In genomic region chr13:79988573-79988972, GRCh38 we compare ENCODE assay signal across 14 cellular contexts.
A peak's percentile ranks its signal among the peaks of the same experiment; 100 is the strongest.
DNase-seq lines count a peak whose midpoint lies in the region; ATAC-seq and TF ChIP-seq lines count a peak whose summit lies in the region.
"Had no signal": no experiment of that assay in that cellular context is flagged by ENCODE, and none has a peak within 500 bp of the region (broad histone marks: within the 10 kb centered on the region; RNA-seq: fewer than 3 reads in every experiment).

No MANE protein-coding gene starts in this region.

- no peak overlapping the region for H2BK120ac ChIP-seq in mesenchymal stem cell (ENCODE audit: low read depth, low read length)

- no peaks in the 10 kb centered on the region for H3K9me3 ChIP-seq in mesenchymal stem cell (ENCODE audit: control insufficient read depth, low read length)
- H3K9me3 ChIP-seq: neutrophil had no signal

- H3K36me3 ChIP-seq in mesenchymal stem cell (ENCODE audit: control insufficient read depth in 1 of 2, insufficient read depth in 2 of 2, low read depth in 1 of 2, low read length in 2 of 2): no peaks in the 10 kb centered on the region
- H3K36me3 ChIP-seq: neutrophil had no signal

- no peak overlapping the region for H3K27ac ChIP-seq in mesenchymal stem cell (ENCODE audit: low read length, poor library complexity, severe bottlenecking)
- H3K27ac ChIP-seq: neutrophil, skin epidermis had no signal

- ATAC-seq in GM21367 (IDR thresholded peaks at IDR 0.05; ENCODE audit: unreplicated experiment): no peak
- no peak for ATAC-seq in HG03571 (IDR thresholded peaks at IDR 0.05; ENCODE audit: unreplicated experiment)
- ATAC-seq in GM19328 (IDR thresholded peaks at IDR 0.05; ENCODE audit: unreplicated experiment): no peak
- ATAC-seq: WTC11 had no signal

- no peak overlapping the region for H3K18ac ChIP-seq in mesenchymal stem cell (ENCODE audit: low read depth in 1 of 2, low read length in 2 of 2)

- H2AK5ac ChIP-seq in mesenchymal stem cell (ENCODE audit: low read length, severe bottlenecking): no peak overlapping the region

- no peak overlapping the region for H2AFZ ChIP-seq in mesenchymal stem cell (ENCODE audit: low read depth, low read length)

- WGBS in mesenchymal stem cell: 3% methylated on average over 3 of the region's 3 CpGs

- H3K4ac ChIP-seq in mesenchymal stem cell (ENCODE audit: low read depth in 1 of 2, low read length in 2 of 2): no peak overlapping the region

- H3K27me3 ChIP-seq in mesenchymal stem cell (ENCODE audit: control insufficient read depth in 1 of 2, insufficient read depth in 1 of 2, low read length in 2 of 2): no peaks in the 10 kb centered on the region
- H3K27me3 ChIP-seq: neutrophil had no signal

- no peak overlapping the region for H3K4me2 ChIP-seq in mesenchymal stem cell (ENCODE audit: low read length, poor library complexity, severe bottlenecking)

- TF ChIP-seq CTCF in choroid plexus epithelial cell (conservative IDR thresholded peaks at IDR 0.05; ENCODE audit: low read depth, low read length): no peak

- no peak overlapping the region for H4K8ac ChIP-seq in mesenchymal stem cell (ENCODE audit: low read length)

- no peak overlapping the region for H2BK15ac ChIP-seq in mesenchymal stem cell (ENCODE audit: low read depth, poor library complexity, severe bottlenecking)

- peak overlapping the region; percentile 76 for H3K9ac ChIP-seq in mesenchymal stem cell (ENCODE audit: low read length)

- no peaks in the 10 kb centered on the region for H3K4me1 ChIP-seq in mesenchymal stem cell (ENCODE audit: control insufficient read depth, insufficient read depth, low read depth, low read length)

- no peaks in the 10 kb centered on the region for H3K79me1 ChIP-seq in mesenchymal stem cell (replicated peaks; ENCODE audit: low read length, poor library complexity, severe bottlenecking)

- no peak overlapping the region for H3K4me3 ChIP-seq in choroid plexus epithelial cell (ENCODE audit: low read depth, low read length)
- peak overlapping the region in 1 of 2 experiments; percentile 21 for H3K4me3 ChIP-seq in mesenchymal stem cell (ENCODE audit: insufficient read depth in 1 of 2, low read depth in 1 of 2, low read length in 2 of 2)
- H3K4me3 ChIP-seq: skin epidermis had no signal

- no peak overlapping the region for H3K14ac ChIP-seq in mesenchymal stem cell (ENCODE audit: low read length in 2 of 2)

- no peak overlapping the region for H3K23ac ChIP-seq in mesenchymal stem cell (ENCODE audit: low read length in 2 of 2)

- DNase-seq in AG08395 (ENCODE audit: low spot score) (peak; percentile 74), LHCN-M2 (ENCODE audit: low read depth) (peak; percentile 54), choroid plexus epithelial cell (ENCODE audit: low read depth) (peak; percentile 72), mesenchymal stem cell (peak; percentile 77)
- DNase-seq in stimulated activated CD4-positive, alpha-beta T cell treated with anti-CD3 and anti-CD28 coated beads, Interleukin-12 subunit alpha, Interleukin-12 subunit beta, amount 100 ng/mL, for 4 hours: no peak
- DNase-seq: ACHN; activated naive CD4-positive, alpha-beta T cell treated with anti-CD3 and anti-CD28 coated beads, Interleukin-2, amount 10 ng/mL, durations not matched to agents 7 days and 5 days; central memory CD4-positive, alpha-beta T cell had no signal

- no peak overlapping the region for H4K91ac ChIP-seq in mesenchymal stem cell (ENCODE audit: low read length)

- H2BK12ac ChIP-seq in mesenchymal stem cell (ENCODE audit: low read length in 2 of 2): no peak overlapping the region

- H2BK5ac ChIP-seq in mesenchymal stem cell (ENCODE audit: low read depth, low read length, poor library complexity, severe bottlenecking): no peak overlapping the region
